ENCODE assay signal across 14 cellular contexts in genomic region chr6:98335594-98335993, GRCh38.
"Had no signal": no experiment of that assay in that cellular context is flagged by ENCODE, and none has a peak within 500 bp of the region (broad histone marks: within the 10 kb centered on the region; RNA-seq: fewer than 3 reads in every experiment).

No MANE protein-coding gene starts in this region.

- H3K9me3 ChIP-seq: lower lobe of right lung, spleen, thoracic aorta, upper lobe of left lung had no signal

- H3K27ac ChIP-seq: lower lobe of right lung, spleen, thoracic aorta, upper lobe of left lung had no signal

- H3K4me3 ChIP-seq: lower lobe of right lung, spleen, thoracic aorta, upper lobe of left lung had no signal

- H3K36me3 ChIP-seq: lower lobe of right lung, spleen, thoracic aorta, upper lobe of left lung had no signal

- H3K27me3 ChIP-seq: spleen, upper lobe of left lung had no signal

- DNase-seq: activated CD4-positive, alpha-beta T cell treated with anti-CD3 and anti-CD28 coated beads, Interleukin-2, amount 50 U/mL, for 48 hours; activated T-cell treated with anti-CD3 and anti-CD28 coated beads for 4 hours; effector CD4-positive, alpha-beta T cell; hypothalamus; islet precursor cell; left colon; lower lobe of right lung; natural killer cell; nucleus accumbens; posterior cingulate gyrus; spleen; stimulated activated CD4-positive, alpha-beta T cell treated with anti-CD3 and anti-CD28 coated beads, Interleukin-4, amount 100 ng/mL, for 4 hours; upper lobe of left lung had no signal

- H3K4me1 ChIP-seq: lower lobe of right lung, spleen, upper lobe of left lung had no signal
